Comparison of ENCODE assay signal across 18 cellular contexts in genomic region chr10:50346947-50347346, GRCh38.
DNase-seq lines count a peak whose midpoint lies in the region; ATAC-seq lines count a peak whose summit lies in the region.
"Had no signal": no experiment of that assay in that cellular context is flagged by ENCODE, and none has a peak within 500 bp of the region (broad histone marks: within the 10 kb centered on the region; RNA-seq: fewer than 3 reads in every experiment).

No MANE protein-coding gene starts in this region.

- peak overlapping the region; percentile 35 to 72 (median 47); a peak in 20 of 22 replicates for H3K4me2 ChIP-seq in BLaER1 treated with 17β-estradiol and CSF1 and Interleukin-3, amounts not matched to agents 10 nM and 100 nM

- H3K36me3 ChIP-seq in BLaER1 treated with 17β-estradiol and CSF1 and Interleukin-3, amounts not matched to agents 10 nM and 100 nM: peaks cover 25 to 61% (median 40%) of the 10 kb centered on the region in 11 experiments

- no peak overlapping the region for H3K9ac ChIP-seq in BLaER1 treated with 17β-estradiol and CSF1 and Interleukin-3, amounts not matched to agents 10 nM and 100 nM

- no peaks in the 10 kb centered on the region for H3K9me3 Mint-ChIP-seq in activated T-helper 17 cell treated with anti-CD3 and anti-CD28 coated beads, Interleukin-2, amount 50 U/mL, for 72 hours

- peaks cover 34 to 52% (median 42%) of the 10 kb centered on the region in 11 experiments for H3K9me3 ChIP-seq in BLaER1 treated with 17β-estradiol and CSF1 and Interleukin-3, amounts not matched to agents 10 nM and 100 nM (replicated peaks in 1 of 11)

- H3K27ac ChIP-seq in BLaER1 treated with 17β-estradiol and CSF1 and Interleukin-3, amounts not matched to agents 10 nM and 100 nM: no peak overlapping the region
- H3K27ac ChIP-seq: foreskin keratinocyte had no signal

- no peak overlapping the region for H3K4me3 ChIP-seq in BLaER1 treated with 17β-estradiol and CSF1 and Interleukin-3, amounts not matched to agents 10 nM and 100 nM

- H4K20me1 ChIP-seq in BLaER1 treated with 17β-estradiol and CSF1 and Interleukin-3, amounts not matched to agents 10 nM and 100 nM: peaks cover 0 to 87% (median 0%) of the 10 kb centered on the region in 11 experiments; a peak in 5 of 22 replicates

- H3K4me1 Mint-ChIP-seq in activated T-helper 17 cell treated with anti-CD3 and anti-CD28 coated beads, Interleukin-2, amount 50 U/mL, for 72 hours: peaks cover 14% of the 10 kb centered on the region

- H3K27ac Mint-ChIP-seq in activated T-helper 17 cell treated with anti-CD3 and anti-CD28 coated beads, Interleukin-2, amount 50 U/mL, for 72 hours: no peak overlapping the region
- H3K27ac Mint-ChIP-seq: type B pancreatic cell had no signal

- H3K27me3 ChIP-seq in BLaER1 treated with 17β-estradiol and CSF1 and Interleukin-3, amounts not matched to agents 10 nM and 100 nM: no peaks in the 10 kb centered on the region
- H3K27me3 ChIP-seq: foreskin keratinocyte had no signal

- peaks cover 14 to 22% (median 18%) of the 10 kb centered on the region in 10 experiments for H3K4me1 ChIP-seq in BLaER1 treated with 17β-estradiol and CSF1 and Interleukin-3, amounts not matched to agents 10 nM and 100 nM
- H3K4me1 ChIP-seq: foreskin keratinocyte had no signal

- peak overlapping the region; percentile 23 for H3K4me3 Mint-ChIP-seq in activated T-helper 17 cell treated with anti-CD3 and anti-CD28 coated beads, Interleukin-2, amount 50 U/mL, for 72 hours
- H3K4me3 Mint-ChIP-seq: CD8-positive, alpha-beta memory T cell; type B pancreatic cell had no signal

- peak; percentile 12 for ATAC-seq in GM19372 (IDR thresholded peaks at IDR 0.05; ENCODE audit: low read depth, unreplicated experiment)
- peak; percentile 15 for ATAC-seq in HG02870 (IDR thresholded peaks at IDR 0.05; ENCODE audit: unreplicated experiment)
- ATAC-seq in activated T-helper 17 cell treated with anti-CD3 and anti-CD28 coated beads, Interleukin-2, amount 50 U/mL, for 72 hours (replicated peaks): no peak
- ATAC-seq in GM19455 (IDR thresholded peaks at IDR 0.05; ENCODE audit: unreplicated experiment): no peak
- ATAC-seq: foreskin keratinocyte had no signal

- H3K36me3 Mint-ChIP-seq in activated T-helper 17 cell treated with anti-CD3 and anti-CD28 coated beads, Interleukin-2, amount 50 U/mL, for 72 hours (ENCODE audit: low read depth): peaks cover 37% of the 10 kb centered on the region

- DNase-seq in activated T-cell treated with anti-CD3 and anti-CD28 coated beads, Interleukin-2, amount 50 U/mL, for 1 hour: no peak
- DNase-seq in NCI-H1105 (lab: John Stamatoyannopoulos, UW): no peak
- DNase-seq in NCI-H146 (lab: John Stamatoyannopoulos, UW): no peak
- DNase-seq: activated gamma-delta T cell; aorta; CD8-positive, alpha-beta memory T cell; foreskin keratinocyte; HCEC 1CT; IMR-90; MV-4-11; NCI-H774; stimulated activated CD4-positive, alpha-beta T cell treated with anti-CD3 and anti-CD28 coated beads, Interleukin-4, amount 100 ng/mL, for 4 hours had no signal

- H3K27me3 Mint-ChIP-seq in activated T-helper 17 cell treated with anti-CD3 and anti-CD28 coated beads, Interleukin-2, amount 50 U/mL, for 72 hours: no peaks in the 10 kb centered on the region
- H3K27me3 Mint-ChIP-seq: type B pancreatic cell had no signal

Comparison
In these comparisons a context has a peak if more than half of its experiments do, and no peak if none do; other contexts are left out.
1. ATAC-seq: peak in GM19372 (single experiment) and HG02870 (single experiment); none in activated T-helper 17 cell treated with anti-CD3 and anti-CD28 coated beads, Interleukin-2, amount 50 U/mL, for 72 hours (single experiment) and GM19455 (single experiment).